29 cellular contexts compared by ENCODE assay signal in genomic region chr16:55846598-55847346, GRCh38. TPM values are rescaled to one million over a fixed set of nuclear protein-coding genes. Genes with fewer than 3 reads are reported as not detected.
DNase-seq lines count a peak whose midpoint lies in the region; ATAC-seq, FAIRE-seq and TF ChIP-seq lines count a peak whose summit lies in the region.
"Had no signal": no experiment of that assay in that cellular context is flagged by ENCODE, and none has a peak within 500 bp of the region (broad histone marks: within the 10 kb centered on the region; RNA-seq: fewer than 3 reads in every experiment).

No MANE protein-coding gene starts in this region.

- no peak overlapping the region for H3K4me2 ChIP-seq in mesendoderm (ENCODE audit: low read length)
- H3K4me2 ChIP-seq: A549; BLaER1 treated with 17β-estradiol and CSF1 and Interleukin-3, amounts not matched to agents 10 nM and 100 nM had no signal

- no peak overlapping the region for H3K18ac ChIP-seq in mesendoderm (ENCODE audit: low read length)

- CTCF ChIA-PET in HEK293 (lab: Yijun Ruan, JAX): interaction anchor here (1.1 kb wide), 1 partner anchor 138 kb away, joined by 3 read pairs; no protein-coding TSS in a partner anchor

- FAIRE-seq in bronchial epithelial cell (lab: Jason Lieb, UNC): peak; percentile 70
- FAIRE-seq: A549 had no signal

- H3K4me3 ChIP-seq in HEK293 (ENCODE audit: low read depth, low read length) (no peak overlapping the region), bronchial epithelial cell (ENCODE audit: low read depth, low read length) (no peak overlapping the region), mesendoderm (ENCODE audit: low read length) (no peak overlapping the region)
- H3K4me3 ChIP-seq: A549; BLaER1 treated with 17β-estradiol and CSF1 and Interleukin-3, amounts not matched to agents 10 nM and 100 nM; MG63 had no signal

- no peaks in the 10 kb centered on the region for H3K79me1 ChIP-seq in mesendoderm (ENCODE audit: low read length)

- H3K9ac ChIP-seq in mesendoderm (ENCODE audit: low read length): no peak overlapping the region
- H3K9ac ChIP-seq: BLaER1 treated with 17β-estradiol and CSF1 and Interleukin-3, amounts not matched to agents 10 nM and 100 nM had no signal

- DNase-seq in OCI-M1 (lab: John Stamatoyannopoulos, UW) (peak; percentile 21), bronchial epithelial cell (ENCODE audit: low read depth) (no peak), mesendoderm (no peak)
- DNase-seq in stimulated activated CD4-positive, alpha-beta T cell treated with anti-CD3 and anti-CD28 coated beads, Interleukin-4, amount 100 ng/mL, for 24 hours: no peak
- DNase-seq in activated CD4-positive, alpha-beta T cell treated with anti-CD3 and anti-CD28 coated beads for 4 hours: no peak
- DNase-seq: AML-193; CD4-positive, alpha-beta T cell; COR-L47; DMS53; H7; KG1; MG63; NCI-H1092 treated with DMSO at 0.1 percent for 48 hours; NCI-H1436; NCI-H187; NCI-H2081 treated with DMSO at 0.1 percent for 48 hours; NCI-H2171; NCI-H226; NCI-H510A; NK-92 treated with Interleukin-12 subunit alpha and Interleukin-12 subunit beta, amount 100 ng/mL, for 24 hours; SHP77 treated with DMSO at 0.1 percent for 48 hours; T-helper 1 cell had no signal

- no CpG with 5 or more reads among the region's 11 CpGs for WGBS in mesendoderm (ENCODE audit: extremely low coverage, insufficient coverage, low lambda C conversion rate)

- no peaks in the 10 kb centered on the region for H3K9me3 ChIP-seq in HEK293 (ENCODE audit: control insufficient read depth, insufficient read depth, low read depth, low read length)
- H3K9me3 ChIP-seq: A549; BLaER1 treated with 17β-estradiol and CSF1 and Interleukin-3, amounts not matched to agents 10 nM and 100 nM; MG63 had no signal

- peak overlapping the region; percentile 25 for H3K56ac ChIP-seq in mesendoderm (ENCODE audit: low read length)

- ATAC-seq in GM18867 (IDR thresholded peaks at IDR 0.05; ENCODE audit: unreplicated experiment): no peak
- ATAC-seq: A549 had no signal

- H4K5ac ChIP-seq in mesendoderm (ENCODE audit: low read length): no peak overlapping the region

- H3K27ac ChIP-seq in HEK293 (ENCODE audit: extremely low read depth, low read depth, low read length): no peak overlapping the region
- H3K27ac ChIP-seq in mesendoderm (ENCODE audit: low read depth, low read length): no peak overlapping the region
- H3K27ac ChIP-seq: A549; BLaER1 treated with 17β-estradiol and CSF1 and Interleukin-3, amounts not matched to agents 10 nM and 100 nM had no signal

- H2BK5ac ChIP-seq in mesendoderm (ENCODE audit: low read length): no peak overlapping the region

- no peaks in the 10 kb centered on the region for H3K79me2 ChIP-seq in mesendoderm (ENCODE audit: control insufficient read depth, insufficient read depth, low read length)

- H3K27me3 ChIP-seq in bronchial epithelial cell (ENCODE audit: control insufficient read depth, insufficient read depth, low read length): no peaks in the 10 kb centered on the region
- no peaks in the 10 kb centered on the region for H3K27me3 ChIP-seq in mesendoderm (ENCODE audit: insufficient read depth, low read length, poor library complexity)
- H3K27me3 ChIP-seq: BLaER1 treated with 17β-estradiol and CSF1 and Interleukin-3, amounts not matched to agents 10 nM and 100 nM had no signal

- H2BK15ac ChIP-seq in mesendoderm (replicated peaks; ENCODE audit: low read depth): no peak overlapping the region

- H3K4ac ChIP-seq in mesendoderm (ENCODE audit: low read depth, low read length): no peak overlapping the region

- H3K4me1 ChIP-seq in HEK293 (ENCODE audit: control insufficient read depth, insufficient read depth, low read length) (no peaks in the 10 kb centered on the region), mesendoderm (ENCODE audit: control insufficient read depth, low read depth, low read length) (no peaks in the 10 kb centered on the region)
- H3K4me1 ChIP-seq: A549; BLaER1 treated with 17β-estradiol and CSF1 and Interleukin-3, amounts not matched to agents 10 nM and 100 nM had no signal

- no peak overlapping the region for H3K23ac ChIP-seq in mesendoderm (ENCODE audit: low read length)

- H2BK120ac ChIP-seq in mesendoderm (ENCODE audit: low read depth, low read length): no peak overlapping the region

- H3K36me3 ChIP-seq in HEK293 (ENCODE audit: control insufficient read depth in 2 of 2, insufficient read depth in 1 of 2, low read length in 2 of 2) (no peaks in the 10 kb centered on the region), bronchial epithelial cell (ENCODE audit: control insufficient read depth, insufficient read depth, low read length) (no peaks in the 10 kb centered on the region), mesendoderm (ENCODE audit: control insufficient read depth, insufficient read depth, low read length) (no peaks in the 10 kb centered on the region)
- H3K36me3 ChIP-seq: BLaER1 treated with 17β-estradiol and CSF1 and Interleukin-3, amounts not matched to agents 10 nM and 100 nM; MG63 had no signal

- no peak for TF ChIP-seq CTCF in HEK293 (tag by site-specific recombination; IDR thresholded peaks at IDR 0.05)
- TF ChIP-seq CTCF in bronchial epithelial cell (IDR thresholded peaks at IDR 0.05; ENCODE audit: insufficient read depth, low read length, severe bottlenecking): no peak

- no peak overlapping the region for H2AK5ac ChIP-seq in mesendoderm (ENCODE audit: low read length)

- H4K8ac ChIP-seq in mesendoderm (ENCODE audit: low read depth, low read length): no peak overlapping the region

- POLR2A ChIA-PET in HEK293 (lab: Yijun Ruan, JAX): no interaction called here

TF ChIP-seq in HEK293, 187 proteins besides CTCF, POLR2A, EP300 and RAD21 (continues in another document):
- TF ChIP-seq ZNF350 (tag by site-specific recombination; IDR thresholded peaks at IDR 0.05) (no peak), ZNF239 (tag by site-specific recombination; IDR thresholded peaks at IDR 0.05) (no peak), ZNF155 (tag by site-specific recombination; IDR thresholded peaks at IDR 0.05) (no peak), ZNF302 (tag by site-specific recombination; IDR thresholded peaks at IDR 0.05; ENCODE audit: low read depth) (no peak), ZNF394 (tag by site-specific recombination; IDR thresholded peaks at IDR 0.05; ENCODE audit: borderline replicate concordance) (no peak), ZNF423 (tag by site-specific recombination; IDR thresholded peaks at IDR 0.05) (no peak), WT1 (tag by site-specific recombination; IDR thresholded peaks at IDR 0.05) (no peak), ZNF146 (tag by site-specific recombination; IDR thresholded peaks at IDR 0.05) (no peak), ZNF211 (tag by site-specific recombination; IDR thresholded peaks at IDR 0.05; ENCODE audit: low read depth) (no peak), ZBTB48 (tag by site-specific recombination; IDR thresholded peaks at IDR 0.05) (no peak), ZNF548 (tag by site-specific recombination; IDR thresholded peaks at IDR 0.05) (no peak), KLF16 (tag by site-specific recombination; IDR thresholded peaks at IDR 0.05) (no peak), ZNF596 (tag by site-specific recombination; IDR thresholded peaks at IDR 0.05) (peak; percentile 82), ZNF776 (tag by site-specific recombination; IDR thresholded peaks at IDR 0.05; ENCODE audit: borderline replicate concordance) (0 out of 2 replicates have a peak, but pooled peaks have one; percentile 66), PRDM10 (tag by site-specific recombination; IDR thresholded peaks at IDR 0.05) (peak; percentile 63)
- TF ChIP-seq, protein P1, sequence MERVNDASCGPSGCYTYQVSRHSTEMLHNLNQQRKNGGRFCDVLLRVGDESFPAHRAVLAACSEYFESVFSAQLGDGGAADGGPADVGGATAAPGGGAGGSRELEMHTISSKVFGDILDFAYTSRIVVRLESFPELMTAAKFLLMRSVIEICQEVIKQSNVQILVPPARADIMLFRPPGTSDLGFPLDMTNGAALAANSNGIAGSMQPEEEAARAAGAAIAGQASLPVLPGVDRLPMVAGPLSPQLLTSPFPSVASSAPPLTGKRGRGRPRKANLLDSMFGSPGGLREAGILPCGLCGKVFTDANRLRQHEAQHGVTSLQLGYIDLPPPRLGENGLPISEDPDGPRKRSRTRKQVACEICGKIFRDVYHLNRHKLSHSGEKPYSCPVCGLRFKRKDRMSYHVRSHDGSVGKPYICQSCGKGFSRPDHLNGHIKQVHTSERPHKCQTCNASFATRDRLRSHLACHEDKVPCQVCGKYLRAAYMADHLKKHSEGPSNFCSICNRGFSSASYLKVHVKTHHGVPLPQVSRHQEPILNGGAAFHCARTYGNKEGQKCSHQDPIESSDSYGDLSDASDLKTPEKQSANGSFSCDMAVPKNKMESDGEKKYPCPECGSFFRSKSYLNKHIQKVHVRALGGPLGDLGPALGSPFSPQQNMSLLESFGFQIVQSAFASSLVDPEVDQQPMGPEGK (tag by site-specific recombination; IDR thresholded peaks at IDR 0.05): no peak

RNA-seq across cellular contexts. Expression of gene CES1, which starts 13.9 kb away (rescaled TPM):
- total RNA-seq in bronchial epithelial cell: 0.26 TPM in 2 replicates
- polyA plus RNA-seq in mesendoderm (2013, experiment 1 of 2): 1.4 TPM
- 1.3 TPM for polyA plus RNA-seq in mesendoderm (2013, experiment 2 of 2)
- total RNA-seq: G401, H7 had no signal

RNA-seq across cellular contexts. Expression of gene CES5A, which starts 28.4 kb away (rescaled TPM):
- total RNA-seq in bronchial epithelial cell: not detected in 2 replicates
- not detected for polyA plus RNA-seq in mesendoderm (2013, experiment 1 of 2)
- polyA plus RNA-seq in mesendoderm (2013, experiment 2 of 2): 0.03 TPM
- total RNA-seq: CD4-positive, alpha-beta T cell; Daoy; G401; H7; HT1080 had no signal
- polyA plus RNA-seq: A549 had no signal
